Comparison of ENCODE assay signal across 28 cellular contexts in genomic region chr4:139039044-139039443, GRCh38.
"Had no signal": no experiment of that assay in that cellular context is flagged by ENCODE, and none has a peak within 500 bp of the region (broad histone marks: within the 10 kb centered on the region; RNA-seq: fewer than 3 reads in every experiment).

No MANE protein-coding gene starts in this region.

- H3K9me3 ChIP-seq: ascending aorta, breast epithelium, esophagus squamous epithelium, gastroesophageal sphincter had no signal

- H3K27me3 Mint-ChIP-seq: activated B cell treated with CpG ODN at 0.5 μM for 24 hours; activated CD4-positive, alpha-beta memory T cell treated with anti-CD3 and anti-CD28 coated beads, Interleukin-2, amount 10 ng/mL, durations not matched to agents 7 days and 5 days; activated CD4-positive, alpha-beta T cell treated with anti-CD3 and anti-CD28 coated beads, Interleukin-2, amount 10 ng/mL, durations not matched to agents 24 days and 14 days; activated naive CD4-positive, alpha-beta T cell treated with anti-CD3 and anti-CD28 coated beads, Interleukin-2, amount 10 ng/mL, durations not matched to agents 7 days and 5 days; activated naive CD8-positive, alpha-beta T cell treated with anti-CD3 and anti-CD28 coated beads, Interleukin-2, amount 10 ng/mL, durations not matched to agents 7 days and 5 days; activated T-cell treated with anti-CD3 and anti-CD28 coated beads, Interleukin-2, amount 50 U/mL, for 24 hours; brain had no signal

- H3K27me3 ChIP-seq: ascending aorta, breast epithelium, esophagus squamous epithelium, gastroesophageal sphincter, heart right ventricle had no signal

- H3K27ac Mint-ChIP-seq: activated B cell treated with CpG ODN at 0.5 μM for 24 hours; activated CD4-positive, alpha-beta memory T cell treated with anti-CD3 and anti-CD28 coated beads, Interleukin-2, amount 10 ng/mL, durations not matched to agents 7 days and 5 days; activated CD4-positive, alpha-beta T cell treated with anti-CD3 and anti-CD28 coated beads, Interleukin-2, amount 10 ng/mL, durations not matched to agents 24 days and 14 days; activated naive CD8-positive, alpha-beta T cell treated with anti-CD3 and anti-CD28 coated beads, Interleukin-2, amount 10 ng/mL, durations not matched to agents 7 days and 5 days; activated T-cell treated with anti-CD3 and anti-CD28 coated beads, Interleukin-2, amount 50 U/mL, for 72 hours; brain had no signal

- H3K27ac ChIP-seq: ascending aorta, breast epithelium, epithelial cell of prostate, esophagus squamous epithelium, gastroesophageal sphincter, heart right ventricle, WERI-Rb-1 had no signal

- H3K4me3 Mint-ChIP-seq: activated B cell treated with CpG ODN at 0.5 μM for 24 hours; activated CD4-positive, alpha-beta memory T cell treated with anti-CD3 and anti-CD28 coated beads, Interleukin-2, amount 10 ng/mL, durations not matched to agents 7 days and 5 days; activated CD4-positive, alpha-beta T cell treated with anti-CD3 and anti-CD28 coated beads, Interleukin-2, amount 10 ng/mL, durations not matched to agents 24 days and 14 days; activated naive CD4-positive, alpha-beta T cell treated with anti-CD3 and anti-CD28 coated beads, Interleukin-2, amount 10 ng/mL, durations not matched to agents 7 days and 5 days; activated naive CD8-positive, alpha-beta T cell treated with anti-CD3 and anti-CD28 coated beads, Interleukin-2, amount 10 ng/mL, durations not matched to agents 7 days and 5 days; activated T-cell treated with anti-CD3 and anti-CD28 coated beads, Interleukin-2, amount 50 U/mL, for 24 hours; activated T-cell treated with anti-CD3 and anti-CD28 coated beads, Interleukin-2, amount 50 U/mL, for 72 hours; brain; T-helper 1 cell treated with Interleukin-12 subunit alpha and Interleukin-12 subunit beta and Interleukin-4 antibody, amounts not matched to agents 30 μg/mL and 1 μg/mL, for 36 hours; T-helper 2 cell treated with Interferon-gamma antibody and Interleukin-4, amounts not matched to agents 5 μg/mL and 100 μg/mL, for 36 hours had no signal

- ATAC-seq: activated CD4-positive, CD25-positive, alpha-beta regulatory T cell treated with anti-CD3 and anti-CD28 coated beads, Interleukin-2, amount 50 U/mL, for 24 hours; activated naive CD4-positive, alpha-beta T cell treated with anti-CD3 and anti-CD28 coated beads, Interleukin-2, amount 50 U/mL, for 72 hours; activated T-cell treated with anti-CD3 and anti-CD28 coated beads, Interleukin-2, amount 50 U/mL, for 72 hours; gastroesophageal sphincter; heart right ventricle had no signal

- H3K9me3 Mint-ChIP-seq: activated B cell treated with CpG ODN at 0.5 μM for 24 hours; activated CD4-positive, alpha-beta memory T cell treated with anti-CD3 and anti-CD28 coated beads, Interleukin-2, amount 10 ng/mL, durations not matched to agents 7 days and 5 days; activated CD4-positive, alpha-beta T cell treated with anti-CD3 and anti-CD28 coated beads, Interleukin-2, amount 10 ng/mL, durations not matched to agents 24 days and 14 days; activated naive CD4-positive, alpha-beta T cell treated with anti-CD3 and anti-CD28 coated beads, Interleukin-2, amount 10 ng/mL, durations not matched to agents 7 days and 5 days; activated naive CD4-positive, alpha-beta T cell treated with anti-CD3 and anti-CD28 coated beads, Interleukin-2, amount 50 U/mL, for 72 hours; activated T-cell treated with anti-CD3 and anti-CD28 coated beads, Interleukin-2, amount 50 U/mL, for 24 hours; activated T-cell treated with anti-CD3 and anti-CD28 coated beads, Interleukin-2, amount 50 U/mL, for 72 hours; T-helper 1 cell treated with Interleukin-12 subunit alpha and Interleukin-12 subunit beta and Interleukin-4 antibody, amounts not matched to agents 30 μg/mL and 1 μg/mL, for 36 hours; T-helper 2 cell treated with Interferon-gamma antibody and Interleukin-4, amounts not matched to agents 5 μg/mL and 100 μg/mL, for 36 hours had no signal

- DNase-seq: activated B cell treated with CpG ODN at 0.5 μM for 24 hours; activated CD4-positive, alpha-beta memory T cell treated with anti-CD3 and anti-CD28 coated beads, Interleukin-2, amount 10 ng/mL, durations not matched to agents 7 days and 5 days; activated CD4-positive, alpha-beta T cell treated with anti-CD3 and anti-CD28 coated beads, Interleukin-2, amount 10 ng/mL, durations not matched to agents 24 days and 14 days; activated CD8-positive, alpha-beta memory T cell treated with anti-CD3 and anti-CD28 coated beads, Interleukin-2, amount 50 U/mL, for 48 hours; activated gamma-delta T cell; activated naive CD4-positive, alpha-beta T cell; activated naive CD4-positive, alpha-beta T cell treated with anti-CD3 and anti-CD28 coated beads, Interleukin-2, amount 10 ng/mL, durations not matched to agents 7 days and 5 days; activated naive CD8-positive, alpha-beta T cell treated with anti-CD3 and anti-CD28 coated beads, Interleukin-2, amount 10 ng/mL, durations not matched to agents 7 days and 5 days; activated T-cell treated with anti-CD3 and anti-CD28 coated beads for 4 hours; activated T-cell treated with anti-CD3 and anti-CD28 coated beads, Interleukin-2, amount 50 U/mL, for 24 hours; activated T-cell treated with anti-CD3 and anti-CD28 coated beads, Interleukin-2, amount 50 U/mL, for 72 hours; cortex of kidney; dermis blood vessel endothelial cell; effector CD4-positive, alpha-beta T cell; esophagus squamous epithelium; foreskin melanocyte; heart right ventricle; T1000; WERI-Rb-1 had no signal
